1 cellular context compared by ENCODE assay signal in the genomic region with DNA sequence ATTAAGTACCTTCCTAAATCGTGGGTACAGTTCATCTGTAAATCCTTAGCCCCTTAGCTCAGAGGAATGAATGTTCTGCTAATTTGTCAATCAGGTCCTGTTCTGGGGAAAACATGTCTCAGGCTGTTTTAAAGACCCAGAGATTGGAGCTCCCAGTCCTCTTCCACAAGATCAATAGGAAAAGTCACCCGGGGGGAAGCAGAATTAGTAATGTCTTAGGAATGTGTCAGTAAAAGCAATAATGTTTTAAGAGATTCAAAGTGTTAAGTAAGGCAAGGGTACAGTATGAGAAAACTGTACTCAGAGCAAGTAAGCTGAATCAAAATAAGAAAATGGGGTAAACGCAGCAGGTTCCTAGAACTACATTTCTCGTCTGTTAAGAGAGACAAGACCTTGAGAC.
TF ChIP-seq lines count a peak whose summit lies in the region.

No MANE protein-coding gene starts in this region.

TF ChIP-seq in HCT116, 20 proteins besides CTCF, POLR2A, EP300 and RAD21 (continued from another document):
- TF ChIP-seq, protein P1, sequence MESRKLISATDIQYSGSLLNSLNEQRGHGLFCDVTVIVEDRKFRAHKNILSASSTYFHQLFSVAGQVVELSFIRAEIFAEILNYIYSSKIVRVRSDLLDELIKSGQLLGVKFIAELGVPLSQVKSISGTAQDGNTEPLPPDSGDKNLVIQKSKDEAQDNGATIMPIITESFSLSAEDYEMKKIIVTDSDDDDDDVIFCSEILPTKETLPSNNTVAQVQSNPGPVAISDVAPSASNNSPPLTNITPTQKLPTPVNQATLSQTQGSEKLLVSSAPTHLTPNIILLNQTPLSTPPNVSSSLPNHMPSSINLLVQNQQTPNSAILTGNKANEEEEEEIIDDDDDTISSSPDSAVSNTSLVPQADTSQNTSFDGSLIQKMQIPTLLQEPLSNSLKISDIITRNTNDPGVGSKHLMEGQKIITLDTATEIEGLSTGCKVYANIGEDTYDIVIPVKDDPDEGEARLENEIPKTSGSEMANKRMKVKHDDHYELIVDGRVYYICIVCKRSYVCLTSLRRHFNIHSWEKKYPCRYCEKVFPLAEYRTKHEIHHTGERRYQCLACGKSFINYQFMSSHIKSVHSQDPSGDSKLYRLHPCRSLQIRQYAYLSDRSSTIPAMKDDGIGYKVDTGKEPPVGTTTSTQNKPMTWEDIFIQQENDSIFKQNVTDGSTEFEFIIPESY (IDR thresholded peaks at IDR 0.05; ENCODE audit: extremely low read depth, insufficient replicate concordance, low read length): no peak
- TF ChIP-seq ATF3 (IDR thresholded peaks at IDR 0.05) (no peak), TCF7L2 (IDR thresholded peaks at IDR 0.05; ENCODE audit: borderline replicate concordance, extremely low read depth, insufficient read depth, insufficient read length) (no peak), JUND (IDR thresholded peaks at IDR 0.05) (no peak), ZFX (IDR thresholded peaks at IDR 0.05) (no peak), CEBPB (IDR thresholded peaks at IDR 0.05; ENCODE audit: low read depth) (no peak), EGR1 (IDR thresholded peaks at IDR 0.05; ENCODE audit: low read depth) (no peak), FOSL1 (IDR thresholded peaks at IDR 0.05; ENCODE audit: low read depth) (no peak), ELF1 (IDR thresholded peaks at IDR 0.05; ENCODE audit: borderline replicate concordance, low read depth) (no peak), YY1 (IDR thresholded peaks at IDR 0.05; ENCODE audit: extremely low read depth, insufficient replicate concordance, low read depth, low read length) (no peak), POLR2AphosphoS5 (IDR thresholded peaks at IDR 0.05; ENCODE audit: low read depth, low read length) (no peak), ZNF274 (IDR thresholded peaks at IDR 0.05; ENCODE audit: low read depth, low read length) (no peak), CBX3 (IDR thresholded peaks at IDR 0.05; ENCODE audit: low read depth) (no peak), EZH2phosphoT487 (IDR thresholded peaks at IDR 0.05; ENCODE audit: borderline replicate concordance) (no peak), EZH2 (IDR thresholded peaks at IDR 0.05) (no peak)
- TF ChIP-seq, protein P2, sequence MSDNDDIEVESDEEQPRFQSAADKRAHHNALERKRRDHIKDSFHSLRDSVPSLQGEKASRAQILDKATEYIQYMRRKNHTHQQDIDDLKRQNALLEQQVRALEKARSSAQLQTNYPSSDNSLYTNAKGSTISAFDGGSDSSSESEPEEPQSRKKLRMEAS (IDR thresholded peaks at IDR 0.05): no peak
TF ChIP-seq in HCT116: peak in this region for 0.
